8 cellular contexts compared by ENCODE assay signal in genomic region chr4:105147226-105148151, GRCh38. TPM values are rescaled to one million over a fixed set of nuclear protein-coding genes. Genes with fewer than 3 reads are reported as not detected.
DNase-seq lines count a peak whose midpoint lies in the region; ATAC-seq and TF ChIP-seq lines count a peak whose summit lies in the region.

No MANE protein-coding gene starts in this region.

- peaks cover 15% of the 10 kb centered on the region for H3K79me2 ChIP-seq in Karpas-422 (ENCODE audit: low read length)

- peak overlapping the region; percentile 100 for H3K27ac Mint-ChIP-seq in dendritic cell treated with granulocyte-macrophage colony-stimulating factor and Interleukin-4, amounts not matched to agents 40 ng/mL and 50 ng/mL, for 4 days

- H3K9ac ChIP-seq in Karpas-422 (ENCODE audit: low read length): peak overlapping the region; percentile 82

- no peaks in the 10 kb centered on the region for H3K9me3 Mint-ChIP-seq in dendritic cell treated with granulocyte-macrophage colony-stimulating factor and Interleukin-4, amounts not matched to agents 40 ng/mL and 50 ng/mL, for 4 days

- H3K27me3 ChIP-seq in Karpas-422 (ENCODE audit: low read length): no peaks in the 10 kb centered on the region; the same call in 1 of the 2 replicates
- no peaks in the 10 kb centered on the region for H3K27me3 ChIP-seq in WERI-Rb-1 (ENCODE audit: insufficient read depth, low read depth, severe bottlenecking)

- H3K9me2 ChIP-seq in Karpas-422 (replicated peaks; ENCODE audit: insufficient read depth, low read length): no peaks in the 10 kb centered on the region

- peak overlapping the region; percentile 85 for H2AFZ ChIP-seq in Karpas-422 (ENCODE audit: low read length)

- H3K36me3 Mint-ChIP-seq in dendritic cell treated with granulocyte-macrophage colony-stimulating factor and Interleukin-4, amounts not matched to agents 40 ng/mL and 50 ng/mL, for 4 days (ENCODE audit: low read depth): peaks cover 43% of the 10 kb centered on the region

- peaks cover 19% of the 10 kb centered on the region for H3K4me1 ChIP-seq in Karpas-422 (ENCODE audit: low read length)

- intact Hi-C loops in dendritic cell treated with granulocyte-macrophage colony-stimulating factor and Interleukin-4, amounts not matched to agents 40 ng/mL and 50 ng/mL, for 4 days (cut with micrococcal nuclease): loop anchor here (2.0 to 5.0 kb wide), 2 partner anchors 45 to 323 kb away; no protein-coding TSS in a partner anchor

- peaks cover 54% of the 10 kb centered on the region for H3K4me1 Mint-ChIP-seq in dendritic cell treated with granulocyte-macrophage colony-stimulating factor and Interleukin-4, amounts not matched to agents 40 ng/mL and 50 ng/mL, for 4 days (ENCODE audit: low read depth)

- H3K4me2 ChIP-seq in Karpas-422 (ENCODE audit: low read depth, low read length, poor library complexity, severe bottlenecking): peak overlapping the region; percentile 83

- no peak for TF ChIP-seq CTCF in WERI-Rb-1 (IDR thresholded peaks at IDR 0.05; ENCODE audit: low read depth, low read length)

- peak overlapping the region; percentile 88 for H3K4me3 ChIP-seq in Karpas-422 (ENCODE audit: low read length)
- peak overlapping the region; percentile 92 for H3K4me3 ChIP-seq in WERI-Rb-1 (ENCODE audit: low read depth, low read length)

- no peak overlapping the region for H3K27ac ChIP-seq in Karpas-422 (ENCODE audit: low read length)
- peak overlapping the region; percentile 85 for H3K27ac ChIP-seq in WERI-Rb-1

- ATAC-seq in left lobe of liver: peak; percentile 13
- no peak for ATAC-seq in HG03432 (IDR thresholded peaks at IDR 0.05; ENCODE audit: unreplicated experiment)
- no peak for ATAC-seq in HG03196 (IDR thresholded peaks at IDR 0.05; ENCODE audit: unreplicated experiment)

- DNase-seq in ELR (ENCODE audit: low read depth) (peak; percentile 49), Karpas-422 (peak; percentile 57), WERI-Rb-1 (peak; percentile 54), left lobe of liver (ENCODE audit: low spot score) (peak; percentile 47)
- peak; percentile 15 for DNase-seq in stimulated activated CD4-positive, alpha-beta T cell treated with anti-CD3 and anti-CD28 coated beads, Interleukin-4, amount 100 ng/mL, for 24 hours

- H3K36me3 ChIP-seq in Karpas-422 (ENCODE audit: insufficient read depth, low read length) (no peaks in the 10 kb centered on the region), WERI-Rb-1 (peaks cover 5% of the 10 kb centered on the region)

- peaks cover 17% of the 10 kb centered on the region; the same call in 1 of the 2 replicates for H4K20me1 ChIP-seq in Karpas-422 (ENCODE audit: insufficient read depth, low read depth, low read length)

- H3K9me3 ChIP-seq in Karpas-422 (ENCODE audit: low read length) (no peaks in the 10 kb centered on the region), WERI-Rb-1 (ENCODE audit: severe bottlenecking) (no peaks in the 10 kb centered on the region)

- H3K4me3 Mint-ChIP-seq in dendritic cell treated with granulocyte-macrophage colony-stimulating factor and Interleukin-4, amounts not matched to agents 40 ng/mL and 50 ng/mL, for 4 days: peak overlapping the region; percentile 89

- no peaks in the 10 kb centered on the region for H3K27me3 Mint-ChIP-seq in dendritic cell treated with granulocyte-macrophage colony-stimulating factor and Interleukin-4, amounts not matched to agents 40 ng/mL and 50 ng/mL, for 4 days

RNA-seq across cellular contexts. Expression of gene TET2, which starts 0.8 kb away (rescaled TPM):
- total RNA-seq in Karpas-422 (2014; rRNA removed; shearing (Covaris generic); ENCODE audit: low replicate concordance): 7.2 and 16.7 TPM in 2 replicates
- 6.3 TPM for total RNA-seq in left lobe of liver
